Comparison of ENCODE assay signal across 6 cellular contexts in genomic region chr2:95445317-95445716, GRCh38. TPM values are rescaled to one million over a fixed set of nuclear protein-coding genes. Genes with fewer than 3 reads are reported as not detected.
"Had no signal": no experiment of that assay in that cellular context is flagged by ENCODE, and none has a peak within 500 bp of the region (broad histone marks: within the 10 kb centered on the region; RNA-seq: fewer than 3 reads in every experiment).

No MANE protein-coding gene starts in this region.

RNA-seq across cellular contexts. Expression of gene TRIM43B, which starts 39.2 kb away (rescaled TPM):
- total RNA-seq: GM23248, H1, H4, H7, H9, HFFc6 had no signal
